8 cellular contexts compared by ENCODE assay signal in the genomic region with DNA sequence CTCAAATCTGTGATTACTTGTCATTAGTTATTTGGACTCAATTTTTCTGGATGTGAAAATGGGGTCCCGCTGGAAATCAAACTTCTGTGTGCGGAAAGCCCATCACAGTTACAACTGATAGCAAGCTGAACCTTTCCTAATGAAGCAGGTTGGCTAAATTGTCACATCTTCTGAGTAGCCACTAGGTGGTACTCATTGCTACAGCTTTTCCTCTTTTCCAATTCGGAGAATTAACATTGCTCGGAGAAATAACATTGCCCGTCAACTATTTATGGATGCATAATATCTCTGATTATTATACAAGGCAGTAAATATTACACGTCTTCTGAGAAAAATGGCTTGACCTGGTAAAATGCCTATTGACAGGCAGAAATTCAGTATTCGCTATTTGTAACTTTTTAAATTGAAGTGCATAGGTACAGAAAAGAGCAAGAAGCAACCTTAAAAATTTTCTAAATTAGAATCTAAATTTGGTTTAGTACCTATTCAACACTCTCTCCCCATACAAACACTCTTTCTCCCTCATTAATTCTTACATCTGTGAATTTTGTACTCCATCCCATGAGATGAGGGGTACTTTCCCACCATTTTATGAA. TPM values are rescaled to one million over a fixed set of nuclear protein-coding genes. Genes with fewer than 3 reads are reported as not detected.
DNase-seq lines count a peak whose midpoint lies in the region; ATAC-seq and TF ChIP-seq lines count a peak whose summit lies in the region.

No MANE protein-coding gene starts in this region.

- no CpG with 5 or more reads among the region's 7 CpGs for WGBS in IMR-90 (ENCODE audit: extremely low coverage in 2 of 2, insufficient read length in 1 of 2), 2 experiments
- WGBS in upper lobe of left lung, 2 donors: 29 to 35% methylated on average over 7 of the region's 7 CpGs

- intact Hi-C loops in Calu3 (cut with micrococcal nuclease; ENCODE audit: unreplicated experiment) (loop anchor here (1.0 to 10.0 kb wide), 2 partner anchors 129 to 211 kb away; a partner anchor contains a TSS), IMR-90 (cut with micrococcal nuclease) (loop anchor here (1.0 to 10.0 kb wide), 2 partner anchors 129 to 201 kb away; no protein-coding TSS in a partner anchor)

- TF ChIP-seq CTCF in Calu3 (IDR thresholded peaks at IDR 0.05; ENCODE audit: unreplicated experiment): peak; percentile 42
- TF ChIP-seq CTCF in IMR-90 (conservative IDR thresholded peaks at IDR 0.05; ENCODE audit: low read depth, low read length): peak; percentile 64
- peak; percentile 44 for TF ChIP-seq CTCF in SU-DHL-6 (IDR thresholded peaks at IDR 0.05; ENCODE audit: insufficient read depth, low read length, poor library complexity, severe bottlenecking)
- TF ChIP-seq CTCF in upper lobe of left lung (IDR thresholded peaks at IDR 0.05): peak in 4 of 6 experiments; percentile 35 to 61 (median 48)

- H3K23ac ChIP-seq in IMR-90 (ENCODE audit: low read depth, low read length): no peak overlapping the region

- H3K9me2 ChIP-seq in SU-DHL-6 (replicated peaks; ENCODE audit: insufficient read depth, low read length): no peaks in the 10 kb centered on the region

- peak; percentile 65 for TF ChIP-seq RAD21 in IMR-90 (IDR thresholded peaks at IDR 0.05; ENCODE audit: low read length)

- in situ Hi-C loops in IMR-90 (cut with MboI; ENCODE audit: low sequenced_read_pairs): loop anchor here (10.0 kb wide), 1 partner anchor 131 kb away; no protein-coding TSS in a partner anchor

- H3K9ac ChIP-seq in IMR-90 (ENCODE audit: low read depth, low read length) (no peak overlapping the region), SU-DHL-6 (ENCODE audit: low read length) (no peak overlapping the region)

- H3K27me3 ChIP-seq in IMR-90 (ENCODE audit: control insufficient read depth, insufficient read depth, low read length) (peaks cover 16% of the 10 kb centered on the region), SU-DHL-6 (ENCODE audit: low read length) (no peaks in the 10 kb centered on the region), upper lobe of left lung (no peaks in the 10 kb centered on the region)

- peaks cover 8% of the 10 kb centered on the region for H3K4me1 Mint-ChIP-seq in Calu3 (ENCODE audit: low read depth, unreplicated experiment)

- POLR2A ChIA-PET in IMR-90 (lab: Charles Lee; ENCODE audit: unreplicated experiment): no interaction called here

- no peak overlapping the region for H2BK15ac ChIP-seq in IMR-90 (ENCODE audit: low read depth, low read length)

- TF ChIP-seq EP300 in upper lobe of left lung (IDR thresholded peaks at IDR 0.05): no peak

- CTCF ChIA-PET in Calu3 (lab: Charles Lee): interaction anchor here (1.0 kb wide), 1 partner anchor 205 kb away, joined by 3 read pairs; no protein-coding TSS in a partner anchor
- CTCF ChIA-PET in IMR-90 (lab: Yijun Ruan, JAX): interaction anchor here (0.7 to 1.3 kb wide), 7 partner anchors 9 to 137 kb away, joined by 3 to 5 read pairs (median 3); a partner anchor contains a TSS

- no peak overlapping the region for H4K5ac ChIP-seq in IMR-90 (ENCODE audit: low read depth, low read length)

- peaks cover 10% of the 10 kb centered on the region for H3K27me3 Mint-ChIP-seq in Calu3 (ENCODE audit: unreplicated experiment)

- TF ChIP-seq POLR2A in IMR-90 (IDR thresholded peaks at IDR 0.05; ENCODE audit: low read depth, low read length) (no peak), upper lobe of left lung (IDR thresholded peaks at IDR 0.05) (no peak)

- H3K4me3 ChIP-seq in IMR-90 (ENCODE audit: insufficient read depth, low read depth, low read length) (no peak overlapping the region), SU-DHL-6 (ENCODE audit: insufficient read depth, low read length, poor library complexity, severe bottlenecking) (no peak overlapping the region), upper lobe of left lung (no peak overlapping the region)

- H3K18ac ChIP-seq in IMR-90 (ENCODE audit: low read depth, low read length): no peak overlapping the region

- no peak overlapping the region for H3K4me3 Mint-ChIP-seq in Calu3 (ENCODE audit: low read depth, unreplicated experiment)

- no peak overlapping the region for H3K27ac ChIP-seq in IMR-90 (ENCODE audit: insufficient read depth, low read length)
- no peak overlapping the region for H3K27ac ChIP-seq in SU-DHL-6 (ENCODE audit: low read depth, low read length)
- no peak overlapping the region for H3K27ac ChIP-seq in upper lobe of left lung

- H2BK5ac ChIP-seq in IMR-90 (ENCODE audit: low read depth, low read length, poor library complexity, severe bottlenecking): no peak overlapping the region

- no peaks in the 10 kb centered on the region for H3K79me1 ChIP-seq in IMR-90 (ENCODE audit: low read depth in 1 of 2, low read length in 2 of 2)

- H3K4me1 ChIP-seq in IMR-90 (ENCODE audit: control insufficient read depth, insufficient read depth, low read length) (no peaks in the 10 kb centered on the region), upper lobe of left lung (no peaks in the 10 kb centered on the region)

- no peak overlapping the region for H4K8ac ChIP-seq in IMR-90 (ENCODE audit: low read depth in 2 of 2, low read length in 2 of 2)

- no peak overlapping the region for H3K4ac ChIP-seq in IMR-90 (ENCODE audit: low read depth, low read length)

- dilution Hi-C loops in IMR-90 (cut with HindIII; ENCODE audit: low sequenced_read_pairs, unreplicated experiment): no loop called here

- H3K36me3 Mint-ChIP-seq in Calu3 (ENCODE audit: insufficient read depth, unreplicated experiment): no peaks in the 10 kb centered on the region

- H3K56ac ChIP-seq in IMR-90 (ENCODE audit: extremely low read depth, insufficient read depth, low read length): no peak overlapping the region

- no peaks in the 10 kb centered on the region for H3K79me2 ChIP-seq in SU-DHL-6 (ENCODE audit: insufficient read depth, low read length)

- no peak overlapping the region for H3K27ac Mint-ChIP-seq in Calu3 (ENCODE audit: unreplicated experiment)

- H3K4me2 ChIP-seq in IMR-90 (ENCODE audit: low read depth, low read length) (no peak overlapping the region), SU-DHL-6 (ENCODE audit: low read depth, low read length, poor library complexity, severe bottlenecking) (no peak overlapping the region)

- ATAC-seq in IMR-90 (ENCODE audit: low read depth): peak; percentile 81
- ATAC-seq in upper lobe of left lung (ENCODE audit: low FRiP score in 2 of 2): peak in 1 of 2 donors; percentile 61
- ATAC-seq in GM21529 (IDR thresholded peaks at IDR 0.05; ENCODE audit: unreplicated experiment): no peak

- BruUV-seq in Calu3 (replicated peaks; lab: Mats Ljungman, UMichigan) (no TSS peak), IMR-90 (replicated peaks; lab: Mats Ljungman, UMichigan) (no TSS peak)

- no peaks in the 10 kb centered on the region for H3K9me3 Mint-ChIP-seq in Calu3 (ENCODE audit: low read depth, unreplicated experiment)

- H4K20me1 ChIP-seq in IMR-90 (ENCODE audit: insufficient read depth, low read length): no peaks in the 10 kb centered on the region
- no peaks in the 10 kb centered on the region for H4K20me1 ChIP-seq in SU-DHL-6 (ENCODE audit: low read depth, low read length)

- H3K9me3 ChIP-seq in IMR-90 (ENCODE audit: control insufficient read depth, insufficient read depth, low read length) (no peaks in the 10 kb centered on the region), SU-DHL-6 (ENCODE audit: insufficient read depth, low read length) (no peaks in the 10 kb centered on the region), upper lobe of left lung (no peaks in the 10 kb centered on the region)

- H3K36me3 ChIP-seq in IMR-90 (ENCODE audit: control insufficient read depth, insufficient read depth, low read length): no peaks in the 10 kb centered on the region
- no peaks in the 10 kb centered on the region for H3K36me3 ChIP-seq in SU-DHL-6 (ENCODE audit: low read length)
- no peaks in the 10 kb centered on the region for H3K36me3 ChIP-seq in upper lobe of left lung

- no peak overlapping the region for H2BK120ac ChIP-seq in IMR-90 (ENCODE audit: low read depth, low read length)

- no peak overlapping the region for H3K14ac ChIP-seq in IMR-90 (replicated peaks; ENCODE audit: low read depth, low read length)

- H2AFZ ChIP-seq in IMR-90 (replicated peaks; ENCODE audit: low read length, poor library complexity) (no peak overlapping the region), SU-DHL-6 (ENCODE audit: low read depth, low read length, severe bottlenecking) (no peak overlapping the region)

- H4K91ac ChIP-seq in IMR-90 (ENCODE audit: insufficient read depth, low read depth, low read length): no peak overlapping the region

- H3K9me1 ChIP-seq in IMR-90 (ENCODE audit: insufficient read depth, low read length): no peaks in the 10 kb centered on the region

- H2AK5ac ChIP-seq in IMR-90 (ENCODE audit: low read depth, low read length): no peak overlapping the region

- H3F3A ChIP-seq in SU-DHL-6 (ENCODE audit: insufficient read depth): no peaks in the 10 kb centered on the region

- H2BK20ac ChIP-seq in IMR-90 (ENCODE audit: low read depth, low read length): no peak overlapping the region

- DNase-seq in Calu3 (no peak), IMR-90 (peak; percentile 30), hepatic stellate cell (ENCODE audit: low spot score) (peak; percentile 31), upper lobe of left lung (no peak), NCI-H2196 treated with DMSO at 0.1 percent for 48 hours (lab: John Stamatoyannopoulos, UW; ENCODE audit: unreplicated experiment) (no peak)
- DNase-seq in activated CD4-positive, alpha-beta T cell treated with anti-CD3 and anti-CD28 coated beads, Interleukin-2, amount 50 U/mL, for 48 hours: no peak

- H2AK9ac ChIP-seq in IMR-90 (replicated peaks; ENCODE audit: low read depth, low read length, poor library complexity): no peak overlapping the region

RNA-seq across cellular contexts. Expression of a gene that starts 17.3 kb away (rescaled TPM):
- total RNA-seq in Calu3 (2022) (19.4 TPM in 2 replicates), IMR-90 (2012; rRNA removed) (26.0 and 49.4 TPM in 2 replicates), upper lobe of left lung (10 to 100 TPM; 25.1 to 51.2 (median 38.5) TPM)
- 24.3 and 28.9 TPM in 2 replicates for polyA plus RNA-seq in IMR-90 (2012; rRNA removed)
- 14.4 and 15.8 TPM in 2 replicates for polyA plus RNA-seq in IMR-90 (2012; cell fraction: cytosol; rRNA removed)
- 3.7 and 14.4 TPM in 2 replicates for polyA plus RNA-seq in IMR-90 (2012; cell fraction: nucleus; rRNA removed; ENCODE audit: low replicate concordance)

RNA-seq across cellular contexts. Expression of a gene that starts 26.2 kb away (rescaled TPM):
- total RNA-seq in Calu3 (2022) (not detected in 2 replicates), IMR-90 (2012; rRNA removed) (not detected in 2 replicates), upper lobe of left lung (1 to 10 TPM in 5 of 6 donors, under 1 TPM in 1; 0.61 to 8.4 (median 2.0) TPM)
- polyA plus RNA-seq in IMR-90 (2012; rRNA removed): not detected in 2 replicates
- not detected in 2 replicates for polyA plus RNA-seq in IMR-90 (2012; cell fraction: cytosol; rRNA removed)
- polyA plus RNA-seq in IMR-90 (2012; cell fraction: nucleus; rRNA removed; ENCODE audit: low replicate concordance): not detected in 2 replicates

RNA-seq across cellular contexts. Expression of a gene that starts 36.4 kb away (rescaled TPM):
- total RNA-seq in Calu3 (2022) (17.3 and 22.9 TPM in 2 replicates), IMR-90 (2012; rRNA removed) (26.7 and 30.8 TPM in 2 replicates), upper lobe of left lung (10 to 100 TPM; 15.2 to 46.1 (median 23.3) TPM)
- 8.8 and 10.2 TPM in 2 replicates for polyA plus RNA-seq in IMR-90 (2012; rRNA removed)
- polyA plus RNA-seq in IMR-90 (2012; cell fraction: cytosol; rRNA removed): 2.0 and 4.1 TPM in 2 replicates
- 5.1 and 17.4 TPM in 2 replicates for polyA plus RNA-seq in IMR-90 (2012; cell fraction: nucleus; rRNA removed; ENCODE audit: low replicate concordance)

RNA-seq across cellular contexts. Expression of a gene that starts 43.2 kb away (rescaled TPM):
- total RNA-seq in Calu3 (2022) (173 and 225 TPM in 2 replicates), IMR-90 (2012; rRNA removed) (49.2 and 50.7 TPM in 2 replicates), upper lobe of left lung (100 to 1,000 TPM; 108 to 464 (median 251) TPM)
- 56.6 and 65.1 TPM in 2 replicates for polyA plus RNA-seq in IMR-90 (2012; rRNA removed)
- polyA plus RNA-seq in IMR-90 (2012; cell fraction: cytosol; rRNA removed): 31.2 and 34.4 TPM in 2 replicates
- polyA plus RNA-seq in IMR-90 (2012; cell fraction: nucleus; rRNA removed; ENCODE audit: low replicate concordance): 9.7 and 25.2 TPM in 2 replicates

Comparison
In these comparisons a context has a peak if more than half of its experiments do, and no peak if none do; other contexts are left out.
1. DNase-seq: peak in IMR-90 (single experiment) and hepatic stellate cell (single experiment); none in Calu3 (single experiment), upper lobe of left lung (0 of 2), activated CD4-positive, alpha-beta T cell treated with anti-CD3 and anti-CD28 coated beads, Interleukin-2, amount 50 U/mL, for 48 hours (0 of 2) and NCI-H2196 treated with DMSO at 0.1 percent for 48 hours (single experiment).
2. Peak in every context shown above with its lines, with median percentiles within 50 percentile points of each other: CTCF ChIP-seq.